Comparison of ENCODE assay signal across 8 cellular contexts in the genomic region with DNA sequence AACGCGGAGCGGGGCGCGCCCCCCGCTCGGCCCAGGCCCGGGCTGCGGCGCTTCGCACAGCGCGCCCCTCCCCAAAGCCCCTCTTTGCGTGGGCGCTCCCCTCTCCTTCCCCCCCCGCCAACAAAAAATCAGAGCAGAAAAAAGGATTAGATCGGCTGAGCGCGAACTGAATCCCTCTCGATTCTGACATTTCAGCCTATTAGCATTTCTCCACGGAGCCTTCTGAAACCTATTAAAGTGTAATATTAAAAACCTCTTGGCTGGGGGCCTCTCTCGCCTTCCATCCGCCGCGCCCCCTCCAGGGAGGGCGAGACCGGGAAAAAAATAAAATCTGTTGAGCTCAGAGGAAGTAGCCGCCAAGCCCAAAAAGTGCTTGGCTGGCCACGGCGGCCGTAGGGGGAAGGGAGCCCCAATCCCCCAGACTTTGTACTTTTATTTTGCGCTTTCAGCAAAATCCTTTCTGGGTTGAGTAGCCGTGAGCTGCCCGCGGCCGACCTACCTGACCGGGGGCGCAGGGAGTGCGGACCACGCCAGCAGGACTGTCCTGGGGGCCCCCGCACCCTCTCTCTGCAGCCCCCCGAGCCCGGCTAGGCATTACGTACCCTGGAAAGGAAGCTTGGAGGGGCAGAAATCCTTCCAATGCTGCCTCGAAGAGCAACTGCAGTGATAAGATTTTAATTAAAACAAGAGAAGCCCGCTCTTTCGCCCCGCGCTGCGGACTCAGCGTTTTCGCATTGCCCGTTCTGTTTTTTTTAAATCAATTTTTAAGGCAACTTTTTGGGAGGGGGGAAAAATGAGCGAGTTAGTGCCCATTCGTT. TPM values are rescaled to one million over a fixed set of nuclear protein-coding genes. Genes with fewer than 3 reads are reported as not detected.
DNase-seq lines count a peak whose midpoint lies in the region; ATAC-seq and TF ChIP-seq lines count a peak whose summit lies in the region.

No MANE protein-coding gene starts in this region.

- H3K27ac ChIP-seq in skeletal muscle tissue (ENCODE audit: low read depth, low read length) = peak overlapping the region; percentile 97

- peaks cover 70% of the 10 kb centered on the region for H3K27me3 Mint-ChIP-seq in activated CD4-positive, alpha-beta T cell treated with anti-CD3 and anti-CD28 coated beads, Interleukin-2, amount 10 ng/mL, durations not matched to agents 7 days and 5 days
- H3K27me3 Mint-ChIP-seq in brain = peaks cover 38% of the 10 kb centered on the region
- peaks cover 39 to 70% (median 40%) of the 10 kb centered on the region in 3 donors for H3K27me3 Mint-ChIP-seq in immature natural killer cell (ENCODE audit: low read depth in 3 of 3)

- DNase-seq in activated CD4-positive, alpha-beta T cell treated with anti-CD3 and anti-CD28 coated beads, Interleukin-2, amount 10 ng/mL, durations not matched to agents 7 days and 5 days = no peak
- no peak for DNase-seq in activated CD4-positive, alpha-beta T cell treated with anti-CD3 and anti-CD28 coated beads, Interleukin-2, amount 50 U/mL, for 4 hours
- DNase-seq in NCI-H748 treated with DMSO at 0.1 percent for 48 hours (lab: John Stamatoyannopoulos, UW) (peak; percentile 57), immature natural killer cell (peak in 1 of 3 donors; percentile 21)

- CTCF ChIA-PET in activated CD4-positive, alpha-beta T cell treated with anti-CD3 and anti-CD28 coated beads, Interleukin-2, amount 10 ng/mL, durations not matched to agents 7 days and 5 days (lab: Charles Lee) = interaction anchor here (0.6 to 1.5 kb wide), 4 partner anchors 22 to 365 kb away, joined by 3 to 5 read pairs (median 3); no protein-coding TSS in a partner anchor

- no peaks in the 10 kb centered on the region for H3K9me3 ChIP-seq in skeletal muscle tissue (ENCODE audit: control insufficient read depth in 3 of 3, low read length in 3 of 3)

- TF ChIP-seq CTCF in brain (conservative IDR thresholded peaks at IDR 0.05) = no peak

- ATAC-seq in GM21786 (IDR thresholded peaks at IDR 0.05; ENCODE audit: unreplicated experiment) (no peak), HG03439 (IDR thresholded peaks at IDR 0.05; ENCODE audit: unreplicated experiment) (no peak)

- H3K36me3 ChIP-seq in skeletal muscle tissue (ENCODE audit: control insufficient read depth in 3 of 3, insufficient read depth in 3 of 3, low read length in 3 of 3) = no peaks in the 10 kb centered on the region

- no peaks in the 10 kb centered on the region for H3K36me3 Mint-ChIP-seq in activated CD4-positive, alpha-beta T cell treated with anti-CD3 and anti-CD28 coated beads, Interleukin-2, amount 10 ng/mL, durations not matched to agents 7 days and 5 days (ENCODE audit: low read depth)
- H3K36me3 Mint-ChIP-seq in brain = peaks cover 12% of the 10 kb centered on the region
- H3K36me3 Mint-ChIP-seq in immature natural killer cell = no peaks in the 10 kb centered on the region

- no peak overlapping the region for H3K27ac Mint-ChIP-seq in activated CD4-positive, alpha-beta T cell treated with anti-CD3 and anti-CD28 coated beads, Interleukin-2, amount 10 ng/mL, durations not matched to agents 7 days and 5 days
- H3K27ac Mint-ChIP-seq in brain (peak overlapping the region; percentile 100), immature natural killer cell (peak overlapping the region in 4 of 6 donors; percentile 36 to 69 (median 53))

- no peaks in the 10 kb centered on the region for H3K27me3 ChIP-seq in skeletal muscle tissue (ENCODE audit: control insufficient read depth in 3 of 3, insufficient read depth in 3 of 3, low read length in 3 of 3)

- H3K4me1 ChIP-seq in skeletal muscle tissue (ENCODE audit: control insufficient read depth in 3 of 3, insufficient read depth in 3 of 3, low read length in 3 of 3) = peaks cover 17 to 28% (median 24%) of the 10 kb centered on the region in 3 donors

- H3K9me3 Mint-ChIP-seq in activated CD4-positive, alpha-beta T cell treated with anti-CD3 and anti-CD28 coated beads, Interleukin-2, amount 10 ng/mL, durations not matched to agents 7 days and 5 days = no peaks in the 10 kb centered on the region
- no peaks in the 10 kb centered on the region for H3K9me3 Mint-ChIP-seq in brain
- peaks cover 0 to 2% (median 0%) of the 10 kb centered on the region in 6 donors for H3K9me3 Mint-ChIP-seq in immature natural killer cell

- H3K9ac ChIP-seq in skeletal muscle tissue (ENCODE audit: low read depth in 1 of 3, low read length in 3 of 3) = peak overlapping the region; percentile 98 to 99 (median 99)

- peaks cover 39% of the 10 kb centered on the region for H3K4me1 Mint-ChIP-seq in activated CD4-positive, alpha-beta T cell treated with anti-CD3 and anti-CD28 coated beads, Interleukin-2, amount 10 ng/mL, durations not matched to agents 7 days and 5 days
- H3K4me1 Mint-ChIP-seq in brain = peaks cover 7% of the 10 kb centered on the region
- H3K4me1 Mint-ChIP-seq in immature natural killer cell = peaks cover 31 to 38% of the 10 kb centered on the region in 2 donors

- peak overlapping the region; percentile 91 to 94 (median 92) for H3K4me3 ChIP-seq in skeletal muscle tissue (ENCODE audit: low read length in 3 of 3)

- H3K4me3 Mint-ChIP-seq in activated CD4-positive, alpha-beta T cell treated with anti-CD3 and anti-CD28 coated beads, Interleukin-2, amount 10 ng/mL, durations not matched to agents 7 days and 5 days = peak overlapping the region; percentile 25
- peak overlapping the region; percentile 94 to 100 (median 96) for H3K4me3 Mint-ChIP-seq in brain
- H3K4me3 Mint-ChIP-seq in immature natural killer cell = peak overlapping the region; percentile 80 to 87 (median 82)

- POLR2A ChIA-PET in activated CD4-positive, alpha-beta T cell treated with anti-CD3 and anti-CD28 coated beads, Interleukin-2, amount 10 ng/mL, durations not matched to agents 7 days and 5 days (lab: Charles Lee) = no interaction called here

RNA-seq across cellular contexts. Expression of a gene that starts 1.3 kb away (rescaled TPM):
- total RNA-seq in activated CD4-positive, alpha-beta T cell treated with anti-CD3 and anti-CD28 coated beads, Interleukin-2, amount 10 ng/mL, durations not matched to agents 7 days and 5 days = 10 to 100 TPM; 45.8 to 53.9 TPM
- 36.8 TPM for polyA plus RNA-seq in brain (ENCODE audit: insufficient read depth, low read depth, low replicate concordance)
- polyA plus RNA-seq in immature natural killer cell = 1 to 10 TPM in 2 of 3 donors, under 1 TPM in 1; 0.42 to 4.1 (median 1.0) TPM
- 25.6 TPM for total RNA-seq in skeletal muscle tissue

Comparison
In these comparisons a context has a peak if more than half of its experiments do, and no peak if none do; other contexts are left out.
1. H3K4me3 Mint-ChIP-seq: peak in every context shown above with its lines; median percentile 96 in brain; 82 in immature natural killer cell; 25 in activated CD4-positive, alpha-beta T cell treated with anti-CD3 and anti-CD28 coated beads, Interleukin-2, amount 10 ng/mL, durations not matched to agents 7 days and 5 days.